1 cellular context compared by ENCODE assay signal in the genomic region with DNA sequence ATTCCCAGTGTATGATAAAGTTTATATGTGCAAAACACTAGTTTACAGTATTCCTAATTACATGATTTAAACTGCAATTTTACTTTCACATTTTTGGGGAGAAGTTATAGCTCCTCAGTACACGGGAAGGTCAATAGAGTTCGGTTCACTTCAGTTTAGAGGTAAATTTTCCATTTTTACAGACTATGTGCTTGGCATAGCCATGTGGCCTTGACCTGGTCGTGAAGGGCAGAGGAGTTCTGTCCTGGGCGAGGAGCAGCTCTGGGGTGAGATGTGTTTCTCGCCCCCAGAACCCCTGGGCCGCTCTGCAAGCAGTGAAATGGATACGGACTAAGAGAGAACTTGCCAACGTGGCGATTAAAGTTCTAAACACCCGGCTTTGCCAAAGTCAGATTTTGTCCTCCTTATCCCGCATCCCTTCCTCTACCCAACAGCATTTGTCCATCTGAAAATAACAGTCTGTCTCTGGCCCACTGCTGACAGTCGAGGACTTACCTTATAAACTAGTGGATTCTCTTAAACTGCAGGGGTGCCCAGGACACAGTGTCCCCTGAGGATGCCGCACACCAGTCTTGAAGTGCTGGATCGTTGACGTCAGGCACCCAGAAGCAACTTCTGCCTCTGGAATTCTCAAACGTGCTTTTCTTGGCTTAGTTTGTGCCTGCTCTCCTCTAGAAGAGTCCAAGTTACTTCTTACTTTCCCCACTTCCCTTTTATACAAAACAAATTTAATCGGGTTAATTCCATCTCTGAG.
TF ChIP-seq lines count a peak whose summit lies in the region.

No MANE protein-coding gene starts in this region.

TF ChIP-seq in H1, 55 proteins besides CTCF, POLR2A, EP300 and RAD21:
- TF ChIP-seq, protein P1, sequence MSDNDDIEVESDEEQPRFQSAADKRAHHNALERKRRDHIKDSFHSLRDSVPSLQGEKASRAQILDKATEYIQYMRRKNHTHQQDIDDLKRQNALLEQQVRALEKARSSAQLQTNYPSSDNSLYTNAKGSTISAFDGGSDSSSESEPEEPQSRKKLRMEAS (IDR thresholded peaks at IDR 0.05), result no peak
- no peak for TF ChIP-seq SP4 (IDR thresholded peaks at IDR 0.05; ENCODE audit: low read length)
- no peak for TF ChIP-seq TBP (IDR thresholded peaks at IDR 0.05; ENCODE audit: low read depth, low read length)
- TF ChIP-seq CTBP2 (IDR thresholded peaks at IDR 0.05; ENCODE audit: borderline replicate concordance, insufficient read depth, insufficient read length, low read length), result no peak
- no peak for TF ChIP-seq SIX5 (IDR thresholded peaks at IDR 0.05; ENCODE audit: low read depth, low read length)
- no peak for TF ChIP-seq POLR2AphosphoS5 (IDR thresholded peaks at IDR 0.05; ENCODE audit: low read depth, low read length)
- TF ChIP-seq TCF12 (IDR thresholded peaks at IDR 0.05; ENCODE audit: low read depth, low read length), result no peak
- no peak for TF ChIP-seq SP1 (IDR thresholded peaks at IDR 0.05; ENCODE audit: low read depth, low read length)
- no peak for TF ChIP-seq ASH2L (IDR thresholded peaks at IDR 0.05; ENCODE audit: low read length)
- no peak for TF ChIP-seq BCL11A (IDR thresholded peaks at IDR 0.05; ENCODE audit: low read depth in 2 of 2, low read length in 2 of 2)
- no peak for TF ChIP-seq EGR1 (IDR thresholded peaks at IDR 0.05; ENCODE audit: borderline replicate concordance, low read depth, low read length)
- no peak for TF ChIP-seq POU5F1 (IDR thresholded peaks at IDR 0.05; ENCODE audit: low read depth, low read length)
- no peak for TF ChIP-seq TEAD4 (IDR thresholded peaks at IDR 0.05; ENCODE audit: low read depth, low read length)
- no peak for TF ChIP-seq SIRT6 (IDR thresholded peaks at IDR 0.05; ENCODE audit: low read length)
- no peak for TF ChIP-seq HDAC2 (IDR thresholded peaks at IDR 0.05; ENCODE audit: borderline replicate concordance in 1 of 2, low read depth in 2 of 2, low read length in 2 of 2)
